ENCODE assay signal across 9 cellular contexts in the genomic region with DNA sequence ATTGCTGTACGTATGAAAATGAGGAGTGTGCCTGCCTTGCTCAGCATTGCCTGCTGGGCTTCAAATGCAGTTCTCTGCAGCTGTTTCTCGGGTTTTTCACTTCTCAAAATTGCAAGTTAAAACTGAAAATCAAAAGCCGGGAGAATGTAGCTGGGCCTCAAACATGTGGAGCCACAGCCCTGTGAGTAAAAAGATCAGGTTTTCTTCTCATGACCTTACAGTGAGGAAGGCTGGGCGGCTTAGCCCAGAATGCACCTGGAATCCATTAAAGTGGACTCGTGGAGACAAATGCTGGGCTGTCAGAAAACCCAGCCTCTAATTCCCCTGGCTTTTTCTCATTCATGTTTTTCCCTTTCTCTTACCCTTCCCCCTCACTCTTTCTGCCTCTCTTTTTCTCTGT. TPM values are rescaled to one million over a fixed set of nuclear protein-coding genes. Genes with fewer than 3 reads are reported as not detected.
DNase-seq lines count a peak whose midpoint lies in the region; ATAC-seq and TF ChIP-seq lines count a peak whose summit lies in the region.
"Had no signal": no experiment of that assay in that cellular context is flagged by ENCODE, and none has a peak within 500 bp of the region (broad histone marks: within the 10 kb centered on the region; RNA-seq: fewer than 3 reads in every experiment).

No MANE protein-coding gene starts in this region.

- no peak for TF ChIP-seq EP300 in esophagus muscularis mucosa (IDR thresholded peaks at IDR 0.05)

- H3K9me3 ChIP-seq in AG04450 (ENCODE audit: control insufficient read depth, insufficient read depth, low read length) (no peaks in the 10 kb centered on the region), esophagus muscularis mucosa (no peaks in the 10 kb centered on the region)
- H3K9me3 ChIP-seq in CD4-positive, alpha-beta T cell (ENCODE audit: control insufficient read depth, low read length) = no peaks in the 10 kb centered on the region

- ATAC-seq in GM19455 (IDR thresholded peaks at IDR 0.05; ENCODE audit: unreplicated experiment) (peak; percentile 76), HG03354 (IDR thresholded peaks at IDR 0.05; ENCODE audit: poor library complexity, severe bottlenecking, unreplicated experiment) (peak; percentile 74)
- ATAC-seq in stimulated activated memory B cell treated with anti-CD40 and anti-IgM and Interleukin-4, amounts not matched to agents 10 μg/mL and 1 μg/mL and 100 μg/mL, for 72 hours = peak; percentile 82
- ATAC-seq in CD4-positive, alpha-beta T cell (ENCODE audit: poor library complexity) = no peak

- peaks cover 0 to 29% (median 20%) of the 10 kb centered on the region in 4 donors for H3K4me1 ChIP-seq in esophagus muscularis mucosa

- H3K4me1 Mint-ChIP-seq in stimulated activated memory B cell treated with anti-CD40 and anti-IgM and Interleukin-4, amounts not matched to agents 10 μg/mL and 1 μg/mL and 100 μg/mL, for 72 hours = peaks cover 57% of the 10 kb centered on the region
- H3K4me1 Mint-ChIP-seq in CD4-positive, alpha-beta T cell (ENCODE audit: low read depth) = no peaks in the 10 kb centered on the region

- H3K27me3 Mint-ChIP-seq in stimulated activated memory B cell treated with anti-CD40 and anti-IgM and Interleukin-4, amounts not matched to agents 10 μg/mL and 1 μg/mL and 100 μg/mL, for 72 hours = no peaks in the 10 kb centered on the region
- H3K27me3 Mint-ChIP-seq in CD4-positive, alpha-beta T cell = no peaks in the 10 kb centered on the region

- peaks cover 8% of the 10 kb centered on the region for H3K36me3 Mint-ChIP-seq in stimulated activated memory B cell treated with anti-CD40 and anti-IgM and Interleukin-4, amounts not matched to agents 10 μg/mL and 1 μg/mL and 100 μg/mL, for 72 hours
- no peaks in the 10 kb centered on the region for H3K36me3 Mint-ChIP-seq in CD4-positive, alpha-beta T cell (ENCODE audit: low read depth)
- H3K36me3 Mint-ChIP-seq: CD4-positive, CD25-positive, alpha-beta regulatory T cell had no signal

- 25% methylated on average over 5 of the region's 5 CpGs for WGBS in esophagus muscularis mucosa

- TF ChIP-seq POLR2A in esophagus muscularis mucosa (IDR thresholded peaks at IDR 0.05; ENCODE audit: low read depth) = no peak

- TF ChIP-seq CTCF in AG04450 (IDR thresholded peaks at IDR 0.05; ENCODE audit: low read depth, low read length) (no peak), esophagus muscularis mucosa (IDR thresholded peaks at IDR 0.05) (no peak)
- no peak for TF ChIP-seq CTCF in CD4-positive, alpha-beta T cell (IDR thresholded peaks at IDR 0.05)

- H3K27ac Mint-ChIP-seq in stimulated activated memory B cell treated with anti-CD40 and anti-IgM and Interleukin-4, amounts not matched to agents 10 μg/mL and 1 μg/mL and 100 μg/mL, for 72 hours = peak overlapping the region; percentile 89
- H3K27ac Mint-ChIP-seq in CD4-positive, alpha-beta T cell = no peak overlapping the region
- H3K27ac Mint-ChIP-seq: CD4-positive, CD25-positive, alpha-beta regulatory T cell had no signal

- H3K27ac ChIP-seq in AG04450 (ENCODE audit: low read depth, low read length) (peak overlapping the region; percentile 66), esophagus muscularis mucosa (replicated peaks in 1 of 4) (peak overlapping the region; percentile 26 to 67 (median 50))
- no peak overlapping the region for H3K27ac ChIP-seq in CD4-positive, alpha-beta T cell (ENCODE audit: low read depth, low read length)

- no peak for DNase-seq in AG04450 (ENCODE audit: low read depth, low spot score)
- no peak for DNase-seq in esophagus muscularis mucosa (ENCODE audit: extremely low spot score)
- DNase-seq in NCI-H345 (lab: John Stamatoyannopoulos, UW) = no peak
- DNase-seq in CD4-positive, alpha-beta T cell = no peak
- no peak for DNase-seq in effector CD4-positive, alpha-beta T cell
- DNase-seq: CD4-positive, CD25-positive, alpha-beta regulatory T cell had no signal

- H3K27me3 ChIP-seq in AG04450 (ENCODE audit: control insufficient read depth, insufficient read depth, low read length) (no peaks in the 10 kb centered on the region), esophagus muscularis mucosa (no peaks in the 10 kb centered on the region)
- H3K27me3 ChIP-seq in CD4-positive, alpha-beta T cell (ENCODE audit: control insufficient read depth, insufficient read depth, low read length) = no peaks in the 10 kb centered on the region

- CTCF ChIA-PET in AG04450 (lab: Charles Lee) = interaction anchor here (1.0 to 1.2 kb wide), 2 partner anchors 117 to 136 kb away, joined by 3 to 4 read pairs; no protein-coding TSS in a partner anchor
- CTCF ChIA-PET in CD4-positive, alpha-beta T cell (lab: Charles Lee) = no interaction called here

- H3K9me3 Mint-ChIP-seq in stimulated activated memory B cell treated with anti-CD40 and anti-IgM and Interleukin-4, amounts not matched to agents 10 μg/mL and 1 μg/mL and 100 μg/mL, for 72 hours = no peaks in the 10 kb centered on the region
- H3K9me3 Mint-ChIP-seq in CD4-positive, alpha-beta T cell = no peaks in the 10 kb centered on the region

- intact Hi-C loops in esophagus muscularis mucosa (cut with DNase I) = no loop called here
- intact Hi-C loops in CD4-positive, alpha-beta T cell (cut with DNase I, micrococcal nuclease) = no loop called here

- peak overlapping the region; percentile 30 for H3K4me3 Mint-ChIP-seq in stimulated activated memory B cell treated with anti-CD40 and anti-IgM and Interleukin-4, amounts not matched to agents 10 μg/mL and 1 μg/mL and 100 μg/mL, for 72 hours
- H3K4me3 Mint-ChIP-seq in CD4-positive, alpha-beta T cell = no peak overlapping the region
- H3K4me3 Mint-ChIP-seq: CD4-positive, CD25-positive, alpha-beta regulatory T cell had no signal

- no peaks in the 10 kb centered on the region for H3K36me3 ChIP-seq in esophagus muscularis mucosa

- H3K4me3 ChIP-seq in AG04450 (ENCODE audit: low read depth, low read length) (no peak overlapping the region), esophagus muscularis mucosa (peak overlapping the region in 3 of 4 donors; percentile 9 to 25 (median 18))

- POLR2A ChIA-PET in AG04450 (lab: Yijun Ruan, JAX) = interaction anchor here (1.2 kb wide), 2 partner anchors 34 to 42 kb away, joined by 5 read pairs; a partner anchor contains a TSS
- POLR2A ChIA-PET in CD4-positive, alpha-beta T cell (lab: Charles Lee) = no interaction called here

RNA-seq across cellular contexts. Expression of a gene that starts 34.4 kb away (rescaled TPM):
- polyA plus RNA-seq in AG04450 (2011; rRNA removed) = 85.7 and 86.2 TPM in 2 replicates
- 102 and 117 TPM in 2 replicates for polyA minus RNA-seq in AG04450 (2011; rRNA and poly(A)+ RNA removed)
- 10 to 100 TPM; 27.8 to 42.1 (median 31.5) TPM for total RNA-seq in esophagus muscularis mucosa
- 1 to 10 TPM; 7.5 to 8.0 TPM for total RNA-seq in CD4-positive, alpha-beta T cell

RNA-seq across cellular contexts. Expression of a gene that starts 56.0 kb away (rescaled TPM):
- polyA plus RNA-seq in AG04450 (2011; rRNA removed) = 0.51 and 0.81 TPM in 2 replicates
- polyA minus RNA-seq in AG04450 (2011; rRNA and poly(A)+ RNA removed) = not detected in 2 replicates
- total RNA-seq in esophagus muscularis mucosa = 1 to 10 TPM in 2 of 4 donors, not detected in 2; 1.2 to 3.0 TPM
- total RNA-seq in CD4-positive, alpha-beta T cell = 1 to 10 TPM; 3.0 to 3.1 TPM
